ENCODE assay signal across 1 cellular context in the genomic region with DNA sequence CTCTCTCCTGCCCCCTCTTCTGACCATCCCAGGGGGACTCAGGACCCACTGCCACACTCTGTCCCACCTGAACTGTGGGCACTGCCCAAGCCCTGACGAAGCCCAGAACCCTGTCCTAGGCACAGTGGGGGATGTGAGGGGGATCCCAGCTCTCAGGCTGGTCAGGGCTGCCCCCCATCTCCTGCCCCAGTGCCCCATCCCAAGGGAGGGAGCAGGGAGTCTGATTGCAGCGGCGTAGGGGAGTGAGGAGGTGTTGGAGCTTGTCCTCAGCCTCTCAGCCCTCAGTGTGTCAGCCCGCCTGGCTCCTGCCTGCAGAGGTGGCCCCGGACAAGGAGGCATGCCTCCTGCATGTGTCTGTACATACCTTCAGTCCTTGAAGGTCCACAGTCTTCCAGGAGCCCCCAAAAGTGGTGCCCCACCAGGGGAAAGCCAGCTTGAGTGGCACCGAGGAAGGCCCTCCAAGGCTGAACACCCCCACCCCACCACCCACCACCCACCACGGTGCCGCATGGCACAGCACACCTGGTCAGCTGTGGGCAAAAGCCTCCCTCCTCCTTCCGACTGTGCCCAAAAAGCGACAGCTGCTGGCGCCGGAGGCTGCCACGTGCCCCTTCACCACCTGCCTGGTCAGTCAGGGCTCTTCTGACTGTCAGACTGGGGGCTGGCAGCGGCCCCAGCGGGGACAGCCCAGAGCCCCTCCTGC.
TF ChIP-seq lines count a peak whose summit lies in the region.

No MANE protein-coding gene starts in this region.

TF ChIP-seq in IMR-90, 13 proteins besides CTCF, POLR2A, EP300 and RAD21:
- TF ChIP-seq MXI1 (IDR thresholded peaks at IDR 0.05; ENCODE audit: borderline replicate concordance, low read depth, low read length), result no peak
- no peak for TF ChIP-seq MAZ (IDR thresholded peaks at IDR 0.05; ENCODE audit: borderline replicate concordance, low read depth, low read length)
- TF ChIP-seq, protein P1, sequence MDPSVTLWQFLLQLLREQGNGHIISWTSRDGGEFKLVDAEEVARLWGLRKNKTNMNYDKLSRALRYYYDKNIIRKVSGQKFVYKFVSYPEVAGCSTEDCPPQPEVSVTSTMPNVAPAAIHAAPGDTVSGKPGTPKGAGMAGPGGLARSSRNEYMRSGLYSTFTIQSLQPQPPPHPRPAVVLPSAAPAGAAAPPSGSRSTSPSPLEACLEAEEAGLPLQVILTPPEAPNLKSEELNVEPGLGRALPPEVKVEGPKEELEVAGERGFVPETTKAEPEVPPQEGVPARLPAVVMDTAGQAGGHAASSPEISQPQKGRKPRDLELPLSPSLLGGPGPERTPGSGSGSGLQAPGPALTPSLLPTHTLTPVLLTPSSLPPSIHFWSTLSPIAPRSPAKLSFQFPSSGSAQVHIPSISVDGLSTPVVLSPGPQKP (IDR thresholded peaks at IDR 0.05; ENCODE audit: borderline replicate concordance, low read depth, low read length), result no peak
- TF ChIP-seq FOS (IDR thresholded peaks at IDR 0.05; ENCODE audit: low read depth, low read length), result no peak
- no peak for TF ChIP-seq RFX5 (IDR thresholded peaks at IDR 0.05; ENCODE audit: low read depth, low read length)
- TF ChIP-seq CHD1 (IDR thresholded peaks at IDR 0.05; ENCODE audit: low read depth, low read length), result no peak
- TF ChIP-seq SMC3 (IDR thresholded peaks at IDR 0.05; ENCODE audit: low read depth, low read length), result no peak
- TF ChIP-seq MAFK (IDR thresholded peaks at IDR 0.05; ENCODE audit: low read depth, low read length), result no peak
- TF ChIP-seq RCOR1 (IDR thresholded peaks at IDR 0.05; ENCODE audit: insufficient replicate concordance, low read length), result no peak
- TF ChIP-seq, protein P2, sequence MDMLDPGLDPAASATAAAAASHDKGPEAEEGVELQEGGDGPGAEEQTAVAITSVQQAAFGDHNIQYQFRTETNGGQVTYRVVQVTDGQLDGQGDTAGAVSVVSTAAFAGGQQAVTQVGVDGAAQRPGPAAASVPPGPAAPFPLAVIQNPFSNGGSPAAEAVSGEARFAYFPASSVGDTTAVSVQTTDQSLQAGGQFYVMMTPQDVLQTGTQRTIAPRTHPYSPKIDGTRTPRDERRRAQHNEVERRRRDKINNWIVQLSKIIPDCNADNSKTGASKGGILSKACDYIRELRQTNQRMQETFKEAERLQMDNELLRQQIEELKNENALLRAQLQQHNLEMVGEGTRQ (IDR thresholded peaks at IDR 0.05; ENCODE audit: low read depth, low read length), result no peak
- no peak for TF ChIP-seq CEBPB (IDR thresholded peaks at IDR 0.05; ENCODE audit: low read depth, low read length)
- TF ChIP-seq NFE2L2 (IDR thresholded peaks at IDR 0.05; ENCODE audit: low read depth, low read length), result no peak
